ENCODE assay signal across 20 cellular contexts in genomic region chr9:105328872-105329728, GRCh38.
DNase-seq lines count a peak whose midpoint lies in the region; ATAC-seq and TF ChIP-seq lines count a peak whose summit lies in the region.
"Had no signal": no experiment of that assay in that cellular context is flagged by ENCODE, and none has a peak within 500 bp of the region (broad histone marks: within the 10 kb centered on the region; RNA-seq: fewer than 3 reads in every experiment).

No MANE protein-coding gene starts in this region.

- H3K36me3 ChIP-seq in skeletal muscle tissue (ENCODE audit: control insufficient read depth in 3 of 3, insufficient read depth in 3 of 3, low read length in 3 of 3): no peaks in the 10 kb centered on the region
- no peaks in the 10 kb centered on the region for H3K36me3 ChIP-seq in sigmoid colon
- H3K36me3 ChIP-seq: gastroesophageal sphincter, lower lobe of right lung, ovary, tibial artery had no signal

- H3K36me3 Mint-ChIP-seq in HFFc6 (ENCODE audit: low read depth): peaks cover 10% of the 10 kb centered on the region; the same call in 1 of the 2 replicates

- H3K4me1 ChIP-seq in skeletal muscle tissue (ENCODE audit: control insufficient read depth in 3 of 3, insufficient read depth in 3 of 3, low read length in 3 of 3) (peaks cover 2 to 5% (median 2%) of the 10 kb centered on the region in 3 donors), sigmoid colon (peaks cover 0 to 11% (median 1%) of the 10 kb centered on the region in 4 donors)

- DNase-seq in DMS 273 (lab: John Stamatoyannopoulos, UW; ENCODE audit: unreplicated experiment): peak; percentile 49
- no peak for DNase-seq in DMS 273 treated with DMSO at 0.1 percent for 48 hours (lab: John Stamatoyannopoulos, UW)
- peak; percentile 38 for DNase-seq in amniotic epithelial cell (ENCODE audit: low read depth)
- DNase-seq in fibroblast of the aortic adventitia (ENCODE audit: low read depth): peak; percentile 12
- no peak for DNase-seq in HFFc6
- no peak for DNase-seq in sigmoid colon
- DNase-seq: activated CD4-positive, alpha-beta T cell treated with anti-CD3 and anti-CD28 coated beads for 48 hours; activated effector memory CD4-positive, alpha-beta T cell treated with Interleukin-2 at 50 U/mL for 16 hours; Kasumi-1; lower lobe of right lung; NCI-H146; NCI-H510A; ovary; SW 1271 had no signal

- ATAC-seq in HG02798 (IDR thresholded peaks at IDR 0.05; ENCODE audit: poor library complexity, unreplicated experiment): no peak
- ATAC-seq: gastroesophageal sphincter, lower lobe of right lung had no signal

- peaks cover 42% of the 10 kb centered on the region for H3K4me1 Mint-ChIP-seq in HFFc6 (ENCODE audit: low read depth)

- WGBS in sigmoid colon, 2 donors: 95 to 96% methylated on average over 13 of the region's 13 CpGs

- H3K27ac ChIP-seq in skeletal muscle tissue (ENCODE audit: low read depth, low read length) (no peak overlapping the region), sigmoid colon (no peak overlapping the region)
- H3K27ac ChIP-seq: 22Rv1, gastroesophageal sphincter, lower lobe of right lung, ovary, tibial artery had no signal

- H3K27me3 ChIP-seq in skeletal muscle tissue (ENCODE audit: control insufficient read depth in 3 of 3, insufficient read depth in 3 of 3, low read length in 3 of 3) (no peaks in the 10 kb centered on the region), sigmoid colon (no peaks in the 10 kb centered on the region)
- H3K27me3 ChIP-seq: gastroesophageal sphincter, ovary, tibial artery had no signal

- H3K4me3 ChIP-seq in fibroblast of the aortic adventitia (ENCODE audit: low read depth, low read length) (no peak overlapping the region), skeletal muscle tissue (ENCODE audit: low read length in 3 of 3) (peak overlapping the region; percentile 24 to 51 (median 28)), sigmoid colon (no peak overlapping the region)
- H3K4me3 ChIP-seq: coronary artery, gastroesophageal sphincter, lower lobe of right lung, ovary, tibial artery had no signal

- H3K9me3 ChIP-seq in skeletal muscle tissue (ENCODE audit: control insufficient read depth in 3 of 3, low read length in 3 of 3) (no peaks in the 10 kb centered on the region), sigmoid colon (no peaks in the 10 kb centered on the region)
- H3K9me3 ChIP-seq: gastroesophageal sphincter, lower lobe of right lung, ovary, tibial artery had no signal

- H3K9ac ChIP-seq in skeletal muscle tissue (ENCODE audit: low read depth in 1 of 3, low read length in 3 of 3): no peak overlapping the region

- TF ChIP-seq POLR2A in sigmoid colon (IDR thresholded peaks at IDR 0.05): no peak

- H3K27me3 Mint-ChIP-seq in HFFc6 (ENCODE audit: insufficient read depth): peaks cover 2% of the 10 kb centered on the region

- H3K4me3 Mint-ChIP-seq in HFFc6: no peak overlapping the region

- no peaks in the 10 kb centered on the region for H3K9me3 Mint-ChIP-seq in HFFc6

- intact Hi-C loops in sigmoid colon (cut with DNase I): no loop called here

- TF ChIP-seq CTCF in fibroblast of the aortic adventitia (IDR thresholded peaks at IDR 0.05; ENCODE audit: insufficient read depth, low read length) (no peak), HFFc6 (IDR thresholded peaks at IDR 0.05) (no peak), sigmoid colon (IDR thresholded peaks at IDR 0.05) (no peak)

- no peak for TF ChIP-seq EP300 in sigmoid colon (IDR thresholded peaks at IDR 0.05)

- no peak overlapping the region for H3K27ac Mint-ChIP-seq in HFFc6

Comparison
In these comparisons a context has a peak if more than half of its experiments do, and no peak if none do; other contexts are left out.
1. DNase-seq: peak in DMS 273 (single experiment), amniotic epithelial cell (single experiment) and fibroblast of the aortic adventitia (single experiment); none in DMS 273 treated with DMSO at 0.1 percent for 48 hours (single experiment), HFFc6 (single experiment) and sigmoid colon (single experiment).
2. H3K4me3 ChIP-seq: peak in skeletal muscle tissue (3 of 3); none in fibroblast of the aortic adventitia (single experiment) and sigmoid colon (0 of 4).